In the genomic region with DNA sequence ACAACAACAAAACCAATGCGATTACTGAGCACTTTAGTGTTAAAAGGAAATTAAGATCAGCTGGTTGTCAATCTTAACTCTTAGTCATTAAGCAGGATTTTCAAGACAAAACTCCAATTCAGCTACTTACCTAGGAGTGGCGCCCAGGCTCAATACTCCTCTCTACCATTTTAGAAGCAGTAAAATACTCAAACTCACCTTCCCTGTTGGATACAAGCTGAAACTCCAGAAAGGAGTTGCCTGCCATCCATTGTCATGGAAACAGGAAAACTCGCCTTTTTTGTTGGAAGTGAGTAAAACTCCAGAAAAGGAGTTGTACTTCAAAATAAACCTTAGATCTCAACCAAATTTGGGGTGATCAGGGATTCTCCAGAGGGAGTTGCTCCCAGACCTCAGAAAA, we compare ENCODE assay signal across 22 cellular contexts.
"Had no signal": no experiment of that assay in that cellular context is flagged by ENCODE, and none has a peak within 500 bp of the region (broad histone marks: within the 10 kb centered on the region; RNA-seq: fewer than 3 reads in every experiment).

No MANE protein-coding gene starts in this region.

- H3K36me3 ChIP-seq: colonic mucosa, esophagus squamous epithelium, gastrocnemius medialis, left lung, sigmoid colon, thoracic aorta, vagina had no signal

- H3K27ac ChIP-seq: colonic mucosa, gastrocnemius medialis, left lung, sigmoid colon, thoracic aorta, vagina had no signal

- H3K9me3 ChIP-seq: colonic mucosa, esophagus squamous epithelium, gastrocnemius medialis, left lung, sigmoid colon, thoracic aorta, vagina had no signal

- DNase-seq: activated B cell treated with CpG ODN at 0.5 μM for 24 hours; activated CD4-positive, alpha-beta T cell treated with anti-CD3 and anti-CD28 coated beads for 36 hours; activated CD4-positive, alpha-beta T cell treated with anti-CD3 and anti-CD28 coated beads, Interleukin-2, amount 50 U/mL, for 4 hours; activated naive CD4-positive, alpha-beta T cell treated with Interleukin-2 at 50 U/mL for 16 hours; activated naive CD8-positive, alpha-beta T cell treated with anti-CD3 and anti-CD28 coated beads for 36 hours; activated T-cell treated with anti-CD3 and anti-CD28 coated beads, Interleukin-2, amount 50 U/mL, for 48 hours; colonic mucosa; esophagus squamous epithelium; gastrocnemius medialis; hypothalamus; immature natural killer cell; kidney glomerular epithelial cell; left lung; midbrain; natural killer cell; sigmoid colon; stimulated activated CD4-positive, alpha-beta T cell treated with anti-CD3 and anti-CD28 coated beads, Interleukin-2, amount 100 ng/mL, for 48 hours; stimulated activated naive CD4-positive, alpha-beta T cell treated with Interleukin-2 at 50 U/mL for 16 hours had no signal

- H3K27me3 ChIP-seq: colonic mucosa, esophagus squamous epithelium, gastrocnemius medialis, left lung, sigmoid colon, vagina had no signal

- H3K4me1 ChIP-seq: colonic mucosa, gastrocnemius medialis, left lung, vagina had no signal

- FAIRE-seq: astrocyte, bronchial epithelial cell had no signal

- H3K4me3 ChIP-seq: colonic mucosa, esophagus squamous epithelium, gastrocnemius medialis, left lung, sigmoid colon, thoracic aorta, vagina had no signal

- ATAC-seq: activated CD4-positive, alpha-beta T cell treated with anti-CD3 and anti-CD28 coated beads for 36 hours; gastrocnemius medialis; left lung; natural killer cell had no signal
